In the genomic region with DNA sequence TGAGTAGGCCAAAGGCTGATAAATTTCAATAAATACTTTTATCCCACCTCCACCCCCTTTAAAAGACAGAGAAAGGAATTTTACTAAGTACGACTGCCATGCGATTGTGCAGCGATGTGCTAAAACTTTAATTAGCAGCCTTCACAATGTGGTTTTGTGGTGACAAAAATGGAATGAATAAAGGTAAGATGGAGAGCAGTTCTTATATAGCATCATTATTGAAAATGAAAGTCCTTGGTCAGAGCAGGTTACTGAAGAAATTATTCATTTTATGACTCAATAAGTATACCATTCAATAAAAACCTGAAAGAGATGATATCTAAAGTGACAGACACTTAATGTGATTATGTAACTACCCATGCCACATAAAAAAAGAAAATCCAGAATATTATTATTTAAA, we compare ENCODE assay signal across 13 cellular contexts. TPM values are rescaled to one million over a fixed set of nuclear protein-coding genes. Genes with fewer than 3 reads are reported as not detected.
DNase-seq lines count a peak whose midpoint lies in the region; ATAC-seq lines count a peak whose summit lies in the region.
"Had no signal": no experiment of that assay in that cellular context is flagged by ENCODE, and none has a peak within 500 bp of the region (broad histone marks: within the 10 kb centered on the region; RNA-seq: fewer than 3 reads in every experiment).

No MANE protein-coding gene starts in this region.

- H3K9me3 Mint-ChIP-seq in activated T-cell treated with anti-CD3 and anti-CD28 coated beads, Interleukin-2, amount 50 U/mL, for 72 hours = no peaks in the 10 kb centered on the region
- H3K9me3 Mint-ChIP-seq in activated T-cell treated with anti-CD3 and anti-CD28 coated beads, Interleukin-2, amount 50 U/mL, for 24 hours = no peaks in the 10 kb centered on the region
- H3K9me3 Mint-ChIP-seq: T-helper 1 cell treated with Interleukin-12 subunit alpha and Interleukin-12 subunit beta and Interleukin-4 antibody, amounts not matched to agents 30 μg/mL and 1 μg/mL, for 36 hours had no signal

- H3K27me3 Mint-ChIP-seq in activated T-cell treated with anti-CD3 and anti-CD28 coated beads, Interleukin-2, amount 50 U/mL, for 72 hours (ENCODE audit: low read depth) = no peaks in the 10 kb centered on the region
- H3K27me3 Mint-ChIP-seq in activated T-cell treated with anti-CD3 and anti-CD28 coated beads, Interleukin-2, amount 50 U/mL, for 24 hours = no peaks in the 10 kb centered on the region

- no peaks in the 10 kb centered on the region for H3K36me3 Mint-ChIP-seq in activated T-cell treated with anti-CD3 and anti-CD28 coated beads, Interleukin-2, amount 50 U/mL, for 72 hours (ENCODE audit: insufficient read depth in 2 of 2)
- peaks cover 2% of the 10 kb centered on the region for H3K36me3 Mint-ChIP-seq in activated T-cell treated with anti-CD3 and anti-CD28 coated beads, Interleukin-2, amount 50 U/mL, for 24 hours (ENCODE audit: low read depth)

- ATAC-seq in activated T-cell treated with anti-CD3 and anti-CD28 coated beads, Interleukin-2, amount 50 U/mL, for 72 hours (replicated peaks in 1 of 2) = peak; percentile 91 to 92
- ATAC-seq in GM21528 (IDR thresholded peaks at IDR 0.05; ENCODE audit: low FRiP score, unreplicated experiment) (peak; percentile 69), HG03108 (IDR thresholded peaks at IDR 0.05; ENCODE audit: unreplicated experiment) (peak; percentile 65), esophagus mucosa (no peak)
- ATAC-seq in stimulated activated naive CD8-positive, alpha-beta T cell treated with anti-CD3 and anti-CD28 coated beads, Interleukin-15, Interleukin-2, amounts not matched to agents 100 U/mL and 50 U/mL, for 24 hours = peak; percentile 86
- ATAC-seq: mucosa of descending colon, upper lobe of right lung had no signal

- peaks cover 7% of the 10 kb centered on the region for H3K4me1 Mint-ChIP-seq in activated T-cell treated with anti-CD3 and anti-CD28 coated beads, Interleukin-2, amount 50 U/mL, for 72 hours (ENCODE audit: low read depth)
- peaks cover 25% of the 10 kb centered on the region for H3K4me1 Mint-ChIP-seq in activated T-cell treated with anti-CD3 and anti-CD28 coated beads, Interleukin-2, amount 50 U/mL, for 24 hours (ENCODE audit: low read depth)

- peak overlapping the region in 1 of 2 donors; percentile 45 for H3K4me3 Mint-ChIP-seq in activated T-cell treated with anti-CD3 and anti-CD28 coated beads, Interleukin-2, amount 50 U/mL, for 72 hours
- H3K4me3 Mint-ChIP-seq in activated T-cell treated with anti-CD3 and anti-CD28 coated beads, Interleukin-2, amount 50 U/mL, for 24 hours = no peak overlapping the region
- H3K4me3 Mint-ChIP-seq: T-helper 1 cell treated with Interleukin-12 subunit alpha and Interleukin-12 subunit beta and Interleukin-4 antibody, amounts not matched to agents 30 μg/mL and 1 μg/mL, for 36 hours had no signal

- DNase-seq in activated T-cell treated with anti-CD3 and anti-CD28 coated beads, Interleukin-2, amount 50 U/mL, for 72 hours = peak in 1 of 2 donors; percentile 10
- no peak for DNase-seq in activated T-cell treated with anti-CD3 and anti-CD28 coated beads, Interleukin-2, amount 50 U/mL, for 24 hours
- DNase-seq in stimulated activated naive CD8-positive, alpha-beta T cell treated with anti-CD3 and anti-CD28 coated beads, Interleukin-15, Interleukin-2, amounts not matched to agents 100 U/mL and 50 U/mL, for 24 hours = no peak
- DNase-seq in NCI-H510A treated with DMSO at 0.1 percent for 48 hours (lab: John Stamatoyannopoulos, UW) = no peak
- no peak for DNase-seq in 8988T
- DNase-seq: IMR-90, mucosa of descending colon, NCI-H2029 treated with DMSO at 0.1 percent for 48 hours, upper lobe of right lung had no signal

- no peak overlapping the region for H3K27ac Mint-ChIP-seq in activated T-cell treated with anti-CD3 and anti-CD28 coated beads, Interleukin-2, amount 50 U/mL, for 72 hours
- no peak overlapping the region for H3K27ac Mint-ChIP-seq in activated T-cell treated with anti-CD3 and anti-CD28 coated beads, Interleukin-2, amount 50 U/mL, for 24 hours
- H3K27ac Mint-ChIP-seq: T-helper 1 cell treated with Interleukin-12 subunit alpha and Interleukin-12 subunit beta and Interleukin-4 antibody, amounts not matched to agents 30 μg/mL and 1 μg/mL, for 36 hours had no signal

RNA-seq across cellular contexts. Expression of gene MTIF2, which starts 33.2 kb away (rescaled TPM):
- total RNA-seq in activated T-cell treated with anti-CD3 and anti-CD28 coated beads, Interleukin-2, amount 50 U/mL, for 72 hours = 10 to 100 TPM; 49.8 to 55.7 TPM
- 24.5 TPM for total RNA-seq in esophagus mucosa
